ENCODE assay signal across 18 cellular contexts in the genomic region with DNA sequence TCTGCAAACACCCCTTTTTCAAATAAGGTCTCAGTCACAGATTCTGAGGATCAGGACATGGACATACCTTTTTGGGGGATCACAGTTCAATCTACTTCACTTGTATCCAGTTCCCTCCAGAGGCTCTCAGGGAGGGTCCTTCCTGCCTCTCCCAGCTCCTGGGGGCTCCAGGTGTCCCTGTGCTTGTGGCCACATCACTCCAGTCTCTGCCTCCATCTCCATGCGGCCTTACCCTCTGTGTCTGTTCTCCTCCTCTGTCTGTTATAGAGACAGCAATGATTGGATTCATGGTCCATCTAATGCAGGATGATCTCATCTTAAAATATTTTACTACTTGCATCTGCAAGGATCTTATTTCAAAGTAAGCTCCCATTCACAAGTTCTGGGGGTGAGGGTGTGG.
DNase-seq lines count a peak whose midpoint lies in the region; FAIRE-seq and TF ChIP-seq lines count a peak whose summit lies in the region.
"Had no signal": no experiment of that assay in that cellular context is flagged by ENCODE, and none has a peak within 500 bp of the region (broad histone marks: within the 10 kb centered on the region; RNA-seq: fewer than 3 reads in every experiment).

No MANE protein-coding gene starts in this region.

- FAIRE-seq in H1 (lab: Jason Lieb, UNC): no peak
- FAIRE-seq: GM12891, GM18507 had no signal

- no peak for TF ChIP-seq EP300 in H1 (IDR thresholded peaks at IDR 0.05; ENCODE audit: borderline replicate concordance in 1 of 2, low read depth in 2 of 2, low read length in 2 of 2)

- no peak overlapping the region for H2BK20ac ChIP-seq in H1 (ENCODE audit: low read length)

- H3K9ac ChIP-seq in H1 (replicated peaks in 1 of 4; ENCODE audit: extremely low read depth in 1 of 4, low read depth in 3 of 4, low read length in 3 of 4) (no peak overlapping the region), mammary epithelial cell (ENCODE audit: insufficient read depth, low read length) (no peak overlapping the region)
- H3K9ac ChIP-seq: GM23248 had no signal

- no peaks in the 10 kb centered on the region for H3K36me3 ChIP-seq in HEK293 (ENCODE audit: control insufficient read depth in 2 of 2, insufficient read depth in 1 of 2, low read length in 2 of 2)
- no peaks in the 10 kb centered on the region for H3K36me3 ChIP-seq in H1 (ENCODE audit: control insufficient read depth in 2 of 4, insufficient read depth in 4 of 4, low read length in 3 of 4)
- no peaks in the 10 kb centered on the region for H3K36me3 ChIP-seq in mammary epithelial cell (ENCODE audit: insufficient read depth, low read length)

- H3K14ac ChIP-seq in H1 (ENCODE audit: insufficient read length): no peak overlapping the region

- H4K91ac ChIP-seq in H1 (replicated peaks; ENCODE audit: insufficient read length, low read length): no peak overlapping the region

- H3K27ac ChIP-seq in HEK293 (ENCODE audit: extremely low read depth, low read depth, low read length) (no peak overlapping the region), H1 (ENCODE audit: low read depth, low read length) (no peak overlapping the region), mammary epithelial cell (ENCODE audit: insufficient read depth, low read depth, low read length) (no peak overlapping the region)
- H3K27ac ChIP-seq: GM23248 had no signal

- H3K4me1 ChIP-seq in HEK293 (ENCODE audit: control insufficient read depth, insufficient read depth, low read length) (no peaks in the 10 kb centered on the region), H1 (replicated peaks in 1 of 4; ENCODE audit: control insufficient read depth in 3 of 4, insufficient read depth in 4 of 4, low read length in 3 of 4) (no peaks in the 10 kb centered on the region), mammary epithelial cell (ENCODE audit: insufficient read depth, low read length) (no peaks in the 10 kb centered on the region)

- H2AK5ac ChIP-seq in H1 (ENCODE audit: low read depth, low read length): 0 out of 2 replicates have a peak overlapping the region, but pooled peaks have one; percentile 53

- H4K5ac ChIP-seq in H1 (ENCODE audit: insufficient read length, low read depth, low read length): no peak overlapping the region

- no peak for TF ChIP-seq CTCF in HEK293 (tag by site-specific recombination; IDR thresholded peaks at IDR 0.05)
- TF ChIP-seq CTCF in H1 (IDR thresholded peaks at IDR 0.05; ENCODE audit: control extremely low read depth in 1 of 3, insufficient read depth in 1 of 3, low read depth in 1 of 3, low read length in 3 of 3): no peak
- no peak for TF ChIP-seq CTCF in mammary epithelial cell (conservative IDR thresholded peaks at IDR 0.05 in 1 of 2, IDR thresholded peaks at IDR 0.05 in 1 of 2; ENCODE audit: extremely low read depth in 1 of 2, insufficient read depth in 1 of 2, low read depth in 1 of 2, low read length in 2 of 2)

- peak; percentile 7 for DNase-seq in M059J (ENCODE audit: low read depth)
- no peak for DNase-seq in H1 (ENCODE audit: low read depth in 1 of 2, low spot score in 2 of 2)
- no peak for DNase-seq in NOMO-1 treated with dmso at 0.1 percent for 144 hours (lab: John Stamatoyannopoulos, UW; ENCODE audit: unreplicated experiment)
- no peak for DNase-seq in mammary epithelial cell
- DNase-seq in NOMO-1 treated with DMSO at 0.1 percent for 48 hours (lab: John Stamatoyannopoulos, UW; ENCODE audit: unreplicated experiment): no peak
- DNase-seq: C1 segment of cervical spinal cord; Calu3; CD4-positive, alpha-beta memory T cell; COR-L47; DMS53; DMS79 treated with DMSO at 0.1 percent for 48 hours; GF-D8; GM23248; H9; HFFc6 had no signal

- intact Hi-C loops in mammary epithelial cell (cut with micrococcal nuclease): no loop called here

- no peaks in the 10 kb centered on the region for H4K20me1 ChIP-seq in H1 (replicated peaks in 1 of 2; ENCODE audit: control insufficient read depth in 1 of 2, insufficient read depth in 2 of 2, low read length in 2 of 2)
- H4K20me1 ChIP-seq in mammary epithelial cell (ENCODE audit: insufficient read depth, low read length): no peaks in the 10 kb centered on the region

- TF ChIP-seq POLR2A in H1 (IDR thresholded peaks at IDR 0.05; ENCODE audit: control extremely low read depth in 1 of 2, low read depth in 2 of 2, low read length in 2 of 2): no peak

- no peak overlapping the region for H3K56ac ChIP-seq in H1 (replicated peaks; ENCODE audit: insufficient read length, low read depth, low read length)

- H2BK12ac ChIP-seq in H1 (ENCODE audit: low read depth, low read length): no peak overlapping the region

- H2AFZ ChIP-seq in H1 (ENCODE audit: low read length) (no peak overlapping the region), mammary epithelial cell (ENCODE audit: low read depth, low read length) (no peak overlapping the region)
- H2AFZ ChIP-seq: GM23248 had no signal

- POLR2A ChIA-PET in HEK293 (lab: Yijun Ruan, JAX): no interaction called here
- POLR2A ChIA-PET in H1 (lab: Charles Lee; ENCODE audit: partially characterized antibody): no interaction called here

- H3K79me1 ChIP-seq in H1 (ENCODE audit: low read depth, low read length): no peaks in the 10 kb centered on the region

- H4K8ac ChIP-seq in H1 (ENCODE audit: extremely low read depth, insufficient read depth, low read length): no peak overlapping the region

- H3K9me3 ChIP-seq in HEK293 (ENCODE audit: control insufficient read depth, insufficient read depth, low read depth, low read length) (no peaks in the 10 kb centered on the region), H1 (ENCODE audit: insufficient read depth in 2 of 2, low read depth in 1 of 2, low read length in 1 of 2) (peaks cover 3% of the 10 kb centered on the region in 2 experiments; a peak in 1 of 4 replicates), mammary epithelial cell (replicated peaks; ENCODE audit: insufficient read depth, low read length) (peaks cover 40% of the 10 kb centered on the region)

- H2BK15ac ChIP-seq in H1 (ENCODE audit: low read length): no peak overlapping the region

- no peaks in the 10 kb centered on the region for H3K27me3 ChIP-seq in H1 (replicated peaks in 1 of 4; ENCODE audit: control insufficient read depth in 3 of 4, extremely low read depth in 1 of 4, insufficient read depth in 3 of 4, low read length in 3 of 4)
- H3K27me3 ChIP-seq in mammary epithelial cell (ENCODE audit: insufficient read depth, low read length): no peaks in the 10 kb centered on the region

- H2BK5ac ChIP-seq in H1 (ENCODE audit: low read depth, low read length): no peak overlapping the region

- BruUV-seq in mammary epithelial cell (replicated peaks; lab: Mats Ljungman, UMichigan): no TSS peak

- CTCF ChIA-PET in HEK293 (lab: Yijun Ruan, JAX): no interaction called here
- CTCF ChIA-PET in H1 (lab: Charles Lee; ENCODE audit: partially characterized antibody): no interaction called here
- CTCF ChIA-PET in mammary epithelial cell (lab: Charles Lee; ENCODE audit: low non-redundant PET): no interaction called here

- WGBS in H1 (ENCODE audit: extremely low coverage in 1 of 2, insufficient coverage in 1 of 2, insufficient read length in 1 of 2, insufficient replicate concordance in 2 of 2, low coverage in 1 of 2, low lambda C conversion rate in 2 of 2, missing lambda C conversion rate in 1 of 2), 2 experiments: 93% methylated on average over 1 of the region's 1 CpG; no CpG with 5 or more reads in 1 of the 2 experiments
- WGBS in mammary epithelial cell (ENCODE audit: low coverage, missing lambda C conversion rate): 88% methylated on average over 1 of the region's 1 CpG

- H3K79me2 ChIP-seq in H1 (ENCODE audit: control insufficient read depth in 1 of 2, insufficient read depth in 2 of 2, low read length in 2 of 2) (no peaks in the 10 kb centered on the region), mammary epithelial cell (ENCODE audit: insufficient read depth, low read length) (no peaks in the 10 kb centered on the region)

- H3K18ac ChIP-seq in H1 (ENCODE audit: extremely low read depth, low read length): no peak overlapping the region

- H3K4ac ChIP-seq in H1 (replicated peaks; ENCODE audit: insufficient read length, low read depth, low read length): no peak overlapping the region

- no peak overlapping the region for H3K23ac ChIP-seq in H1 (ENCODE audit: insufficient read length)

- no peaks in the 10 kb centered on the region for H3K23me2 ChIP-seq in H1 (ENCODE audit: low read depth, low read length)

- TF ChIP-seq RAD21 in H1 (IDR thresholded peaks at IDR 0.05 in 1 of 2, conservative IDR thresholded peaks at IDR 0.05 in 1 of 2; ENCODE audit: low read depth in 2 of 2, low read length in 2 of 2): no peak

- dilution Hi-C loops in mammary epithelial cell (cut with HindIII; ENCODE audit: low sequenced_read_pairs): no loop called here

- in situ Hi-C loops in mammary epithelial cell (cut with MboI; ENCODE audit: low sequenced_read_pairs in 2 of 2): no loop called here

- H3K4me3 ChIP-seq in HEK293 (ENCODE audit: low read depth, low read length): no peak overlapping the region
- no peak overlapping the region for H3K4me3 ChIP-seq in H1 (ENCODE audit: extremely low read depth in 1 of 4, insufficient read depth in 2 of 4, low read depth in 3 of 4, low read length in 4 of 4)
- H3K4me3 ChIP-seq in mammary epithelial cell (replicated peaks in 1 of 3; ENCODE audit: insufficient read depth in 1 of 3, low read depth in 2 of 3, low read length in 3 of 3): no peak overlapping the region
- H3K4me3 ChIP-seq: GM23248 had no signal

- H2BK120ac ChIP-seq in H1 (replicated peaks; ENCODE audit: low read depth, low read length): no peak overlapping the region

- H3K4me2 ChIP-seq in H1 (ENCODE audit: insufficient read depth in 1 of 2, low read depth in 2 of 2, low read length in 2 of 2): no peak overlapping the region
- no peak overlapping the region for H3K4me2 ChIP-seq in mammary epithelial cell (ENCODE audit: insufficient read depth, low read depth, low read length)

TF ChIP-seq in HEK293, 187 proteins besides CTCF, POLR2A, EP300 and RAD21:
- TF ChIP-seq SETDB1 (IDR thresholded peaks at IDR 0.05; ENCODE audit: insufficient read length, low read length) (peak; percentile 71), ZNF23 (tag by site-specific recombination; IDR thresholded peaks at IDR 0.05; ENCODE audit: borderline replicate concordance) (no peak)
TF ChIP-seq in HEK293: peak in this region for 1.

TF ChIP-seq in H1, 55 proteins besides CTCF, POLR2A, EP300 and RAD21 (continues in another document):
- TF ChIP-seq SUZ12 (IDR thresholded peaks at IDR 0.05; ENCODE audit: low read length) (no peak), NRF1 (IDR thresholded peaks at IDR 0.05; ENCODE audit: low read depth, low read length) (no peak), TAF1 (IDR thresholded peaks at IDR 0.05; ENCODE audit: low read depth, low read length) (no peak)
